In the genomic region with DNA sequence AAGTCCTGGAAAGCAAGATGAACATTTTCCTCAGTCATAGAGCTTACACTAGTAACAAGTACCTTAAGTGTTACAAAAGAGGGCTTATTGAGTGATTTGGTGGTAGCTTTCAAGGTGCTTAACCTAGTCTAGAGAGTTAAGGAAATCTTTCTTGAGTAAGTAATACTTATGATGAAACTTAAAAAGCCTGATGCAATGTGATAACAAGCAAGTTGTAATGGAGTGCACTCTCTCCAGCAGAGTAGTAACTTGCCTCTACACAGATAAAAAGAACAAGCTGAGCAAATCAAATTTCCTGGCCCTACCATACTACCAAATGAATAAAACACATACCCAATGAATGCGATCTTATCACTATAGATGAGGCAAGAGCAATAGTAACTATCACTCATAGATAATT, we compare ENCODE assay signal across 36 cellular contexts.
"Had no signal": no experiment of that assay in that cellular context is flagged by ENCODE, and none has a peak within 500 bp of the region (broad histone marks: within the 10 kb centered on the region; RNA-seq: fewer than 3 reads in every experiment).

No MANE protein-coding gene starts in this region.

- H3K27ac ChIP-seq: KMS-11 had no signal

- H3K36me3 ChIP-seq: MG63 had no signal

- H3K27me3 ChIP-seq: MG63 had no signal

- H3K9me3 ChIP-seq: MG63 had no signal

- DNase-seq: Karpas-422, Kasumi-1, KG1, MG63, MM.1S, MV-4-11, NCI-H1048, NCI-H1092, NCI-H1092 treated with DMSO at 0.1 percent for 48 hours, NCI-H1105, NCI-H1105 treated with DMSO at 0.1 percent for 48 hours, NCI-H1417, NCI-H1417 treated with DMSO at 0.1 percent for 48 hours, NCI-H1436, NCI-H1436 treated with DMSO at 0.1 percent for 48 hours, NCI-H146, NCI-H1694, NCI-H1694 treated with DMSO at 0.1 percent for 48 hours, NCI-H187, NCI-H187 treated with DMSO at 0.1 percent for 48 hours, NCI-H1930, NCI-H2029, NCI-H2029 treated with DMSO at 0.1 percent for 48 hours, NCI-H2081, NCI-H2081 treated with DMSO at 0.1 percent for 48 hours, NCI-H2107, NCI-H2171, NCI-H2171 treated with DMSO at 0.1 percent for 48 hours, NCI-H2227 treated with DMSO at 0.1 percent for 48 hours, NCI-H226, NCI-H345, NCI-H446, NCI-H446 treated with DMSO at 0.1 percent for 48 hours, NCI-H510A, NCI-H510A treated with DMSO at 0.1 percent for 48 hours had no signal

- H3K4me3 ChIP-seq: MG63 had no signal

- H3K9ac ChIP-seq: KMS-11 had no signal
